In the genomic region with DNA sequence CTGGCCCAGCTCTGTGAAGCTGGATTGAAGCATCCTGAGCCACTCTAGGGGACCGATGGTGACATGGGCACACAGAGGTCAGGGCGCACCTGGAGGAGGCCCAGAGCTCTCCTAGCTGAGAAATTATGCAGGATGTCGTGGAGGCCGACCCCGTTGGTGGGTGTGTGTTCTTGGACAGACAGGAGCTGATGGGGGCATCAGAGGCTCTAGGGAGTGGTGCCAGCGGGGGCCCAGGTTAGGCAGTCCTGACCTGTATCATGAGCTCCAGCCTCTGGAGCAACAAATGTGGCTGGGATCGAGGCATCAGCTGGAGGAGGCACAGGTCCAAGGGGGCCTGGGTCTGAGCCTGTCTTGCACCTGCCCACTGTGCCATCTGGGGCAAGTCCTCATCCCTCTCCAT, we compare ENCODE assay signal across 4 cellular contexts.
"Had no signal": no experiment of that assay in that cellular context is flagged by ENCODE, and none has a peak within 500 bp of the region (broad histone marks: within the 10 kb centered on the region; RNA-seq: fewer than 3 reads in every experiment).

No MANE protein-coding gene starts in this region.

- ATAC-seq: GM23338 had no signal

- H3K4me3 Mint-ChIP-seq: GM23338, H9 had no signal

- H3K4me3 ChIP-seq: GM23338 had no signal

- H3K27ac Mint-ChIP-seq: GM23338, H9 had no signal

- H3K4me1 Mint-ChIP-seq: GM23338, H9 had no signal

- DNase-seq: H9, HCEC 1CT, IMR-90 had no signal
